Comparison of ENCODE assay signal across 11 cellular contexts in the genomic region with DNA sequence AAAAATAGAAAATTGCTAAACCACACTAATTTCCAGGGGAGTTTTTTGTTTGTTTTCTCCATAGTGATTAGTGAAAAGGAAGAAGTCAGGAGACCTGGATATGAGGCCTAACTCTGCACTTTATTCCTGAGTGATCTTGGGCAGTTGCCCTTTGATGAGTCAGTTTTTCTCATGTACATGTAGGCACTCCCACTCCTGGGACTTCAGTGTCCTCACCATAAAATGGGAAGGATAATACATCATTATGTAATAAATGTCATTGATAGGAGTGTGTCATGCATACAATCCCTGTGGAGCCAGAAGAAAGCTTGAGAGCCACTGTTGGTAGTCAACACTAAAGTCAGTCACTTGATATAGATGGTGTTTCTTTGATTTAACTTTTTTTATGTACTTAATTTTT. TPM values are rescaled to one million over a fixed set of nuclear protein-coding genes. Genes with fewer than 3 reads are reported as not detected.
DNase-seq lines count a peak whose midpoint lies in the region; ATAC-seq and TF ChIP-seq lines count a peak whose summit lies in the region.
"Had no signal": no experiment of that assay in that cellular context is flagged by ENCODE, and none has a peak within 500 bp of the region (broad histone marks: within the 10 kb centered on the region; RNA-seq: fewer than 3 reads in every experiment).

No MANE protein-coding gene starts in this region.

- no peaks in the 10 kb centered on the region for H3K9me2 ChIP-seq in PC-9 (ENCODE audit: insufficient read depth)

- intact Hi-C loops in PC-9 (cut with micrococcal nuclease; ENCODE audit: unreplicated experiment) (no loop called here), prostate gland (cut with DNase I) (no loop called here)

- no peak overlapping the region for H2AFZ ChIP-seq in PC-9

- TF ChIP-seq CTCF in PC-9 (conservative IDR thresholded peaks at IDR 0.05) (no peak), epithelial cell of proximal tubule (conservative IDR thresholded peaks at IDR 0.05; ENCODE audit: low read depth, low read length) (no peak), prostate gland (IDR thresholded peaks at IDR 0.05) (no peak)

- peaks cover 13% of the 10 kb centered on the region for H4K20me1 ChIP-seq in PC-9 (ENCODE audit: insufficient read depth)

- H3K27me3 ChIP-seq in PC-9 (ENCODE audit: insufficient read depth, low read depth): no peaks in the 10 kb centered on the region
- H3K27me3 ChIP-seq in prostate gland (replicated peaks; ENCODE audit: insufficient read depth): no peaks in the 10 kb centered on the region

- H3K79me2 ChIP-seq in PC-9 (ENCODE audit: low read depth): peaks cover 57% of the 10 kb centered on the region

- BruUV-seq in PC-9 (replicated peaks; lab: Mats Ljungman, UMichigan): no TSS peak

- H3K36me3 ChIP-seq in PC-9 (ENCODE audit: low read depth): no peaks in the 10 kb centered on the region
- H3K36me3 ChIP-seq in prostate gland: no peaks in the 10 kb centered on the region

- H3K4me2 ChIP-seq in PC-9: no peak overlapping the region

- no peak for ATAC-seq in GM18858 (IDR thresholded peaks at IDR 0.05; ENCODE audit: unreplicated experiment)
- ATAC-seq: activated CD8-positive, alpha-beta T cell treated with anti-CD3 and anti-CD28 coated beads for 36 hours had no signal

- H3F3A ChIP-seq in PC-9 (ENCODE audit: insufficient read depth, low read depth): peaks cover 21% of the 10 kb centered on the region; the same call in 1 of the 2 replicates

- H3K4me1 ChIP-seq in PC-9 (replicated peaks; ENCODE audit: insufficient read depth) (peaks cover 6% of the 10 kb centered on the region; the same call in 1 of the 2 replicates), prostate gland (replicated peaks) (no peaks in the 10 kb centered on the region)

- H3K27ac ChIP-seq in PC-9 (peak overlapping the region; percentile 39; the same call in 1 of the 2 replicates), prostate gland (no peak overlapping the region)

- DNase-seq in EH (ENCODE audit: low read depth) (peak; percentile 91), PC-9 (peak in 1 of 2 experiments; percentile 62), epithelial cell of proximal tubule (ENCODE audit: low read depth) (peak; percentile 64), prostate gland (ENCODE audit: low spot score) (peak; percentile 25), NCI-H1105 (lab: John Stamatoyannopoulos, UW) (no peak), activated gamma-delta T cell (lab: John Stamatoyannopoulos, UW) (no peak), NCI-H526 treated with DMSO at 0.1 percent for 48 hours (lab: John Stamatoyannopoulos, UW) (no peak)
- DNase-seq: activated CD8-positive, alpha-beta T cell treated with anti-CD3 and anti-CD28 coated beads for 36 hours had no signal

- H3K4me3 ChIP-seq in PC-9 (no peak overlapping the region), epithelial cell of proximal tubule (ENCODE audit: low read depth, low read length) (no peak overlapping the region), prostate gland (no peak overlapping the region)
- H3K4me3 ChIP-seq: HAP-1, skin epidermis had no signal

- POLR2A ChIA-PET in PC-9 (lab: Charles Lee; ENCODE audit: unreplicated experiment): no interaction called here

- CTCF ChIA-PET in PC-9 (lab: Charles Lee): no interaction called here

- H3K9me3 ChIP-seq in PC-9 (ENCODE audit: insufficient read depth, low read depth) (no peaks in the 10 kb centered on the region), prostate gland (no peaks in the 10 kb centered on the region)
- H3K9me3 ChIP-seq: HAP-1 had no signal

- no peak for TF ChIP-seq POLR2A in prostate gland (IDR thresholded peaks at IDR 0.05)

RNA-seq across cellular contexts. Expression of gene WIPF2, which starts 32.5 kb away (rescaled TPM):
- 23.4 and 37.2 TPM in 2 replicates for total RNA-seq in PC-9 (2021)
- 7.5 and 12.5 TPM in 2 replicates for total RNA-seq in epithelial cell of proximal tubule
- 10 to 100 TPM; 12.6 to 27.0 TPM for total RNA-seq in prostate gland

RNA-seq across cellular contexts. Expression of gene CDC6, which starts 36.1 kb away (rescaled TPM):
- total RNA-seq in PC-9 (2021) (37.8 and 44.9 TPM in 2 replicates), epithelial cell of proximal tubule (49.2 and 66.5 TPM in 2 replicates), prostate gland (10 to 100 TPM in 1 of 2 donors, 1 to 10 TPM in 1; 2.1 to 10.3 TPM)

RNA-seq across cellular contexts. Expression of gene RARA, which starts 57.4 kb away (rescaled TPM):
- total RNA-seq in PC-9 (2021) (21.5 and 21.8 TPM in 2 replicates), epithelial cell of proximal tubule (19.5 and 21.9 TPM in 2 replicates), prostate gland (10 to 100 TPM; 24.4 to 70.6 TPM)

Comparison
In these comparisons a context has a peak if more than half of its experiments do, and no peak if none do; other contexts are left out.
1. DNase-seq: peak in EH (single experiment), epithelial cell of proximal tubule (single experiment) and prostate gland (single experiment); none in NCI-H1105 (single experiment), activated gamma-delta T cell (single experiment) and NCI-H526 treated with DMSO at 0.1 percent for 48 hours (single experiment).